1 cellular context compared by ENCODE assay signal in genomic region chr11:125941606-125942275, GRCh38.
TF ChIP-seq lines count a peak whose summit lies in the region.

No MANE protein-coding gene starts in this region.

TF ChIP-seq in GM23338, 12 proteins besides CTCF, POLR2A, EP300 and RAD21 (continued from another document):
- 0 out of 2 replicates have a peak, but pooled peaks have one; percentile 45 for TF ChIP-seq ZNF462 (CRISPR knock-in tag; IDR thresholded peaks at IDR 0.05)
- 0 out of 2 replicates have a peak, but pooled peaks have one; percentile 17 for TF ChIP-seq CREB1 (CRISPR knock-in tag; IDR thresholded peaks at IDR 0.05; ENCODE audit: low read depth)
